In the genomic region with DNA sequence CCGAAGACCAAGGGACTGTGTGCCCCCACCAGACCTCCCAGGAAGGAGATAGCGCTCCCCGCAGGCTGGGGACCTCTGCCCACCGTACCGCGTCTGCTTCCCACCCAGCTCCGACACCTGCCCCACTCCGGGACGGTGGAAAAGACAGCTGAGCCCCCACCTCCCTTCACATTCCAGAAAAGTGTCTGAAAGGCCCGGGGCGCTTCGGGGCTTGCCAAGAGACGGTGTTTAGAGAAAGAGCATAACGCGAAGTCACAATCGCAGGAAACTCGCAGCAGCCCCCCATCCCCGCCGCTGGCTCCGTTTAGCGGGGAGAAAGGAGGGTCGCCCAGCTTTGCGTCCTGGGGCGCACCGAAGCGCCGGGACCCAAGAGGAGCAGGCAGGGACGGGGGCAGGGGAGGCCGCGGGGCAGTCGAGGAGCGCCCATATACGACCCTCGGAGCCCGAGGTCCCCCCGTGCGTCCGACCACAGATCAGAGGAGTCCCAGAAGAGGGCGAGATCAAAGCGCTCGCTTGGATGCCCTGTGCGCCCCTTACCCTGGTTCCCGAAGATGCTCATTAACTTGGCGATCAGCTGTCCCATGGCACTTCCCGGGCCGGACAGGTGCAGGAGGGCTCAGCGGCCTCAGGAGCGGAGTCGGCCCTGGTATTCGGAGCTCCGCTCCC, we compare ENCODE assay signal across 8 cellular contexts. TPM values are rescaled to one million over a fixed set of nuclear protein-coding genes. Genes with fewer than 3 reads are reported as not detected.
DNase-seq lines count a peak whose midpoint lies in the region; ATAC-seq and TF ChIP-seq lines count a peak whose summit lies in the region.

No MANE protein-coding gene starts in this region.

- no peaks in the 10 kb centered on the region for H3K9me3 ChIP-seq in iPS DF 6.9 (ENCODE audit: control insufficient read depth, insufficient read depth, low read length)

- H3K27me3 Mint-ChIP-seq in activated T-helper 17 cell treated with anti-CD3 and anti-CD28 coated beads, Interleukin-2, amount 50 U/mL, for 72 hours = peaks cover 18% of the 10 kb centered on the region

- no CpG with 5 or more reads among the region's 51 CpGs for WGBS in iPS DF 6.9 (ENCODE audit: insufficient coverage, insufficient read length)

- peak overlapping the region; percentile 66 for H3K4me3 ChIP-seq in iPS DF 6.9 (ENCODE audit: low read length)
- peak overlapping the region; percentile 44 for H3K4me3 ChIP-seq in skeletal muscle cell (ENCODE audit: low read depth, low read length)

- no peak overlapping the region for H3K27ac ChIP-seq in iPS DF 6.9 (ENCODE audit: low read length)

- ATAC-seq in activated T-helper 17 cell treated with anti-CD3 and anti-CD28 coated beads, Interleukin-2, amount 50 U/mL, for 72 hours (replicated peaks) = peak; percentile 15
- ATAC-seq in HG03520 (IDR thresholded peaks at IDR 0.05; ENCODE audit: unreplicated experiment) = no peak

- no peaks in the 10 kb centered on the region for H3K36me3 Mint-ChIP-seq in activated T-helper 17 cell treated with anti-CD3 and anti-CD28 coated beads, Interleukin-2, amount 50 U/mL, for 72 hours (ENCODE audit: low read depth)

- TF ChIP-seq CTCF in GM13976 (IDR thresholded peaks at IDR 0.05; ENCODE audit: borderline replicate concordance, control extremely low read depth, extremely low read depth, insufficient read depth, missing control alignments) = peak; percentile 7

- peak overlapping the region; percentile 42 for H3K27ac Mint-ChIP-seq in activated T-helper 17 cell treated with anti-CD3 and anti-CD28 coated beads, Interleukin-2, amount 50 U/mL, for 72 hours

- no peaks in the 10 kb centered on the region for H3K4me1 ChIP-seq in iPS DF 6.9 (ENCODE audit: control insufficient read depth, insufficient read depth, low read length)

- H3K9me3 Mint-ChIP-seq in activated T-helper 17 cell treated with anti-CD3 and anti-CD28 coated beads, Interleukin-2, amount 50 U/mL, for 72 hours = no peaks in the 10 kb centered on the region

- no peak for DNase-seq in GM13976 (ENCODE audit: low spot score)
- no peak for DNase-seq in iPS DF 6.9 (ENCODE audit: low read depth, low spot score)
- DNase-seq in skeletal muscle cell (ENCODE audit: low read depth) = no peak
- no peak for DNase-seq in NCI-H187 treated with DMSO at 0.1 percent for 48 hours (lab: John Stamatoyannopoulos, UW)
- DNase-seq in DMS 273 (lab: John Stamatoyannopoulos, UW; ENCODE audit: unreplicated experiment) = no peak
- DNase-seq in stimulated activated CD4-positive, alpha-beta T cell treated with anti-CD3 and anti-CD28 coated beads, Interleukin-15, amount 100 ng/mL, for 24 hours = no peak

- H3K4me3 Mint-ChIP-seq in activated T-helper 17 cell treated with anti-CD3 and anti-CD28 coated beads, Interleukin-2, amount 50 U/mL, for 72 hours = peak overlapping the region; percentile 81

- peaks cover 17% of the 10 kb centered on the region for H3K27me3 ChIP-seq in iPS DF 6.9 (ENCODE audit: control insufficient read depth, insufficient read depth, low read length)

- in situ Hi-C loops in GM13976 (cut with MboI; ENCODE audit: low sequenced_read_pairs, unreplicated experiment) = no loop called here

- peaks cover 11% of the 10 kb centered on the region for H3K4me1 Mint-ChIP-seq in activated T-helper 17 cell treated with anti-CD3 and anti-CD28 coated beads, Interleukin-2, amount 50 U/mL, for 72 hours

- H3K36me3 ChIP-seq in iPS DF 6.9 (ENCODE audit: control insufficient read depth, insufficient read depth, low read length) = no peaks in the 10 kb centered on the region

RNA-seq across cellular contexts. Expression of gene ARL5C, which starts 0.7 kb away (rescaled TPM):
- not detected for total RNA-seq in activated T-helper 17 cell treated with anti-CD3 and anti-CD28 coated beads, Interleukin-2, amount 50 U/mL, for 72 hours

RNA-seq across cellular contexts. Expression of gene PLXDC1, which starts 13.9 kb away (rescaled TPM):
- 1 to 10 TPM in 1 of 2 donors, under 1 TPM in 1; 0.41 to 2.1 TPM for total RNA-seq in activated T-helper 17 cell treated with anti-CD3 and anti-CD28 coated beads, Interleukin-2, amount 50 U/mL, for 72 hours

RNA-seq across cellular contexts. Expression of gene CACNB1, which starts 32.2 kb away (rescaled TPM):
- total RNA-seq in activated T-helper 17 cell treated with anti-CD3 and anti-CD28 coated beads, Interleukin-2, amount 50 U/mL, for 72 hours = 10 to 100 TPM; 22.6 to 24.2 TPM

RNA-seq across cellular contexts. Expression of gene RPL19, which starts 34.8 kb away (rescaled TPM):
- total RNA-seq in activated T-helper 17 cell treated with anti-CD3 and anti-CD28 coated beads, Interleukin-2, amount 50 U/mL, for 72 hours = 1,000 to 10,000 TPM; 2,432 to 2,485 TPM
